20 cellular contexts compared by ENCODE assay signal in genomic region chrX:38839269-38839668, GRCh38. TPM values are rescaled to one million over a fixed set of nuclear protein-coding genes. Genes with fewer than 3 reads are reported as not detected.
A peak's percentile ranks its signal among the peaks of the same experiment; 100 is the strongest.
DNase-seq lines count a peak whose midpoint lies in the region; ATAC-seq, FAIRE-seq and TF ChIP-seq lines count a peak whose summit lies in the region.
"Had no signal": no experiment of that assay in that cellular context is flagged by ENCODE, and none has a peak within 500 bp of the region (broad histone marks: within the 10 kb centered on the region; RNA-seq: fewer than 3 reads in every experiment).

No MANE protein-coding gene starts in this region.

- no peak overlapping the region for H3K4ac ChIP-seq in trophoblast cell (ENCODE audit: low read depth, low read length)

- H2BK120ac ChIP-seq in trophoblast cell (ENCODE audit: insufficient read depth, low read length, poor library complexity) = no peak overlapping the region

- H3K79me1 ChIP-seq in trophoblast cell (ENCODE audit: low read length) = no peaks in the 10 kb centered on the region

- H4K12ac ChIP-seq in trophoblast cell (ENCODE audit: low read depth, low read length) = no peak overlapping the region

- H3K9me3 Mint-ChIP-seq in naive thymus-derived CD8-positive, alpha-beta T cell = no peaks in the 10 kb centered on the region
- H3K9me3 Mint-ChIP-seq: CD14-positive monocyte had no signal

- H2AFZ ChIP-seq in trophoblast cell (ENCODE audit: insufficient read depth, low read length, poor library complexity) = no peak overlapping the region
- H2AFZ ChIP-seq: GM23248 had no signal

- DNase-seq in DMS53 treated with DMSO at 0.1 percent for 48 hours (lab: John Stamatoyannopoulos, UW; ENCODE audit: unreplicated experiment) (peak; percentile 21), left lobe of liver (ENCODE audit: low spot score) (no peak), small intestine (peak; percentile 58), trophoblast cell (no peak), GM19238 (ENCODE audit: insufficient read length, low spot score) (no peak)
- no peak for DNase-seq in naive thymus-derived CD8-positive, alpha-beta T cell
- DNase-seq: 8988T; CD4-positive, alpha-beta memory T cell; DMS79 treated with DMSO at 0.1 percent for 48 hours; GF-D8; GM23248; IMR-90 had no signal

- no peak overlapping the region for H3K27ac Mint-ChIP-seq in naive thymus-derived CD8-positive, alpha-beta T cell
- H3K27ac Mint-ChIP-seq: CD14-positive monocyte; CD4-positive, alpha-beta memory T cell had no signal

- H3K9ac ChIP-seq in trophoblast cell (ENCODE audit: low read length) = no peak overlapping the region
- H3K9ac ChIP-seq: BLaER1, GM23248 had no signal

- H2BK5ac ChIP-seq in trophoblast cell (ENCODE audit: low read depth, low read length, poor library complexity) = no peak overlapping the region

- H3K4me3 Mint-ChIP-seq in naive thymus-derived CD8-positive, alpha-beta T cell = no peak overlapping the region
- H3K4me3 Mint-ChIP-seq: CD14-positive monocyte; CD4-positive, alpha-beta memory T cell had no signal

- no peaks in the 10 kb centered on the region for H3K27me3 ChIP-seq in small intestine (ENCODE audit: control insufficient read depth in 2 of 2, insufficient read depth in 2 of 2, low read length in 2 of 2)
- no peaks in the 10 kb centered on the region for H3K27me3 ChIP-seq in trophoblast cell (ENCODE audit: insufficient read depth, low read length)
- H3K27me3 ChIP-seq: BLaER1 had no signal

- H3K4me3 ChIP-seq in small intestine (ENCODE audit: low read depth in 1 of 2, low read length in 2 of 2) (no peak overlapping the region), trophoblast cell (ENCODE audit: low read depth, low read length) (no peak overlapping the region)
- H3K4me3 ChIP-seq: BLaER1, GM23248, HAP-1, K562 had no signal

- H3K27ac ChIP-seq in 22Rv1 (0 out of 2 replicates have a peak overlapping the region, but pooled peaks have one; percentile 13), small intestine (ENCODE audit: low read depth in 1 of 2, low read length in 1 of 2) (no peak overlapping the region), trophoblast cell (ENCODE audit: low read depth, low read length) (no peak overlapping the region)
- H3K27ac ChIP-seq: BLaER1, GM23248, HL-60 had no signal

- no peak overlapping the region for H3K23ac ChIP-seq in trophoblast cell (ENCODE audit: low read length)

- no peaks in the 10 kb centered on the region for H3K4me1 Mint-ChIP-seq in naive thymus-derived CD8-positive, alpha-beta T cell
- H3K4me1 Mint-ChIP-seq: CD14-positive monocyte; CD4-positive, alpha-beta memory T cell had no signal

- H4K8ac ChIP-seq in trophoblast cell (ENCODE audit: low read depth, low read length) = no peak overlapping the region

- FAIRE-seq in small intestine (lab: Jason Lieb, UNC) = no peak
- FAIRE-seq: D721Med, K562 had no signal

- ATAC-seq in left lobe of liver = peak; percentile 48
- no peak for ATAC-seq in naive thymus-derived CD8-positive, alpha-beta T cell
- ATAC-seq: K562 had no signal

- H4K91ac ChIP-seq in trophoblast cell (ENCODE audit: low read depth, low read length) = no peak overlapping the region

- no peaks in the 10 kb centered on the region for H3K27me3 Mint-ChIP-seq in naive thymus-derived CD8-positive, alpha-beta T cell
- H3K27me3 Mint-ChIP-seq: CD4-positive, alpha-beta memory T cell had no signal

- H2BK12ac ChIP-seq in trophoblast cell (ENCODE audit: low read length) = no peak overlapping the region

- H3K36me3 Mint-ChIP-seq in naive thymus-derived CD8-positive, alpha-beta T cell = no peaks in the 10 kb centered on the region
- H3K36me3 Mint-ChIP-seq: CD14-positive monocyte; CD4-positive, alpha-beta memory T cell had no signal

- H3K18ac ChIP-seq in trophoblast cell (ENCODE audit: low read length) = no peak overlapping the region

- H3K9me3 ChIP-seq in small intestine (ENCODE audit: control insufficient read depth, low read depth) (no peaks in the 10 kb centered on the region), trophoblast cell (ENCODE audit: insufficient read depth, low read depth, low read length) (no peaks in the 10 kb centered on the region)
- H3K9me3 ChIP-seq: BLaER1, HAP-1 had no signal

- no peak for TF ChIP-seq CTCF in 22Rv1 (IDR thresholded peaks at IDR 0.05)

- POLR2A ChIA-PET in naive thymus-derived CD8-positive, alpha-beta T cell (lab: Charles Lee) = no interaction called here

- H3K36me3 ChIP-seq in small intestine (ENCODE audit: control insufficient read depth in 2 of 2, insufficient read depth in 2 of 2, low read length in 2 of 2) (no peaks in the 10 kb centered on the region), trophoblast cell (ENCODE audit: control insufficient read depth in 1 of 2, insufficient read depth in 2 of 2, low read length in 2 of 2) (no peaks in the 10 kb centered on the region)
- H3K36me3 ChIP-seq: BLaER1, HAP-1 had no signal

- no peaks in the 10 kb centered on the region for H3K4me1 ChIP-seq in small intestine (ENCODE audit: control insufficient read depth in 2 of 2, insufficient read depth in 1 of 2, low read depth in 1 of 2, low read length in 1 of 2)
- H3K4me1 ChIP-seq in trophoblast cell (ENCODE audit: control insufficient read depth in 1 of 2, insufficient read depth in 2 of 2, low read length in 2 of 2) = no peaks in the 10 kb centered on the region
- H3K4me1 ChIP-seq: BLaER1 had no signal

- H3K79me2 ChIP-seq in trophoblast cell (ENCODE audit: control insufficient read depth, insufficient read depth, low read length, poor library complexity) = no peaks in the 10 kb centered on the region

- no peak overlapping the region for H3K14ac ChIP-seq in trophoblast cell (ENCODE audit: low read length)

- H3K4me2 ChIP-seq in trophoblast cell (ENCODE audit: low read length) = no peak overlapping the region
- H3K4me2 ChIP-seq: BLaER1 had no signal

- WGBS in small intestine, 3 donors = 23 to 61% (median 43%) methylated on average over 3 of the region's 3 CpGs
- no CpG with 5 or more reads among the region's 3 CpGs for WGBS in trophoblast cell (ENCODE audit: extremely low coverage, insufficient coverage, insufficient read length)

- H2AK5ac ChIP-seq in trophoblast cell (ENCODE audit: low read length) = no peak overlapping the region

RNA-seq across cellular contexts. Expression of gene MID1IP1, which starts 38.0 kb away (rescaled TPM):
- total RNA-seq in left lobe of liver = 23.4 TPM
- 10 to 100 TPM; 24.2 to 61.1 (median 29.5) TPM for polyA plus RNA-seq in small intestine
- 18.4 and 18.5 TPM in 2 replicates for polyA plus RNA-seq in trophoblast cell (2013)
- total RNA-seq in naive thymus-derived CD8-positive, alpha-beta T cell = 10 to 100 TPM; 42.7 to 45.6 TPM
- polyA plus RNA-seq in naive thymus-derived CD8-positive, alpha-beta T cell = 10 to 100 TPM; 12.6 to 18.8 (median 16.4) TPM
- total RNA-seq: HT1080 had no signal

Comparison
In these comparisons a context has a peak if more than half of its experiments do, and no peak if none do; other contexts are left out.
1. DNase-seq: peak in DMS53 treated with DMSO at 0.1 percent for 48 hours (single experiment) and small intestine (single experiment); none in left lobe of liver (single experiment), trophoblast cell (0 of 2), GM19238 (single experiment) and naive thymus-derived CD8-positive, alpha-beta T cell (0 of 10).